35 cellular contexts compared by ENCODE assay signal in genomic region chr11:42764936-42765335, GRCh38.
"Had no signal": no experiment of that assay in that cellular context is flagged by ENCODE, and none has a peak within 500 bp of the region (broad histone marks: within the 10 kb centered on the region; RNA-seq: fewer than 3 reads in every experiment).

No MANE protein-coding gene starts in this region.

- H3K36me3 ChIP-seq: ascending aorta, cardiac muscle cell, WERI-Rb-1 had no signal

- DNase-seq: activated CD4-positive, alpha-beta memory T cell treated with anti-CD3 and anti-CD28 coated beads, Interleukin-2, amount 10 ng/mL, durations not matched to agents 7 days and 5 days; activated CD4-positive, alpha-beta T cell treated with anti-CD3 and anti-CD28 coated beads for 1 hour; activated CD4-positive, alpha-beta T cell treated with anti-CD3 and anti-CD28 coated beads for 36 hours; activated CD4-positive, alpha-beta T cell treated with anti-CD3 and anti-CD28 coated beads for 48 hours; activated CD4-positive, alpha-beta T cell treated with anti-CD3 and anti-CD28 coated beads, Interleukin-2, amount 10 ng/mL, durations not matched to agents 7 days and 5 days; activated CD4-positive, alpha-beta T cell treated with anti-CD3 and anti-CD28 coated beads, Interleukin-2, amount 50 U/mL, for 48 hours; activated CD4-positive, CD25-positive, alpha-beta regulatory T cell; activated CD8-positive, alpha-beta memory T cell treated with anti-CD3 and anti-CD28 coated beads for 24 hours; activated CD8-positive, alpha-beta memory T cell treated with anti-CD3 and anti-CD28 coated beads, Interleukin-2, amount 10 ng/mL, durations not matched to agents 7 days and 5 days; activated CD8-positive, alpha-beta memory T cell treated with anti-CD3 and anti-CD28 coated beads, Interleukin-2, amount 50 U/mL, for 48 hours; activated CD8-positive, alpha-beta T cell treated with anti-CD3 and anti-CD28 coated beads, Interleukin-2, amount 10 ng/mL, durations not matched to agents 7 days and 5 days; activated effector memory CD4-positive, alpha-beta T cell treated with Interleukin-2 at 50 U/mL for 16 hours; activated gamma-delta T cell; activated naive CD4-positive, alpha-beta T cell treated with anti-CD3 and anti-CD28 coated beads, Interleukin-2, amount 10 ng/mL, durations not matched to agents 7 days and 5 days; activated naive CD4-positive, alpha-beta T cell treated with Interleukin-2 at 50 U/mL for 16 hours; activated naive CD8-positive, alpha-beta T cell treated with anti-CD3 and anti-CD28 coated beads, Interleukin-2, amount 10 ng/mL, durations not matched to agents 7 days and 5 days; activated naive CD8-positive, alpha-beta T cell treated with anti-CD3 and anti-CD28 coated beads, Interleukin-2, amount 50 U/mL, for 24 hours; activated T-cell treated with anti-CD3 and anti-CD28 coated beads, Interleukin-2, amount 50 U/mL, for 24 hours; activated T-cell treated with anti-CD3 and anti-CD28 coated beads, Interleukin-2, amount 50 U/mL, for 48 hours; amygdala; anterior cingulate cortex; T-helper 1 cell; T-helper 2 cell; T-helper 9 cell; WERI-Rb-1 had no signal

- H3K4me1 Mint-ChIP-seq: activated CD4-positive, alpha-beta memory T cell treated with anti-CD3 and anti-CD28 coated beads, Interleukin-2, amount 10 ng/mL, durations not matched to agents 7 days and 5 days; activated CD4-positive, alpha-beta T cell treated with anti-CD3 and anti-CD28 coated beads for 36 hours; activated CD4-positive, alpha-beta T cell treated with anti-CD3 and anti-CD28 coated beads, Interleukin-2, amount 10 ng/mL, durations not matched to agents 7 days and 5 days; activated CD8-positive, alpha-beta memory T cell treated with anti-CD3 and anti-CD28 coated beads, Interleukin-2, amount 10 ng/mL, durations not matched to agents 7 days and 5 days; activated naive CD4-positive, alpha-beta T cell treated with anti-CD3 and anti-CD28 coated beads, Interleukin-2, amount 10 ng/mL, durations not matched to agents 7 days and 5 days; activated naive CD4-positive, alpha-beta T cell treated with anti-CD3 and anti-CD28 coated beads, Interleukin-2, amount 50 U/mL, for 24 hours; activated naive CD8-positive, alpha-beta T cell treated with anti-CD3 and anti-CD28 coated beads, Interleukin-2, amount 10 ng/mL, durations not matched to agents 7 days and 5 days; activated naive CD8-positive, alpha-beta T cell treated with anti-CD3 and anti-CD28 coated beads, Interleukin-2, amount 50 U/mL, for 24 hours; brain; central memory CD8-positive, alpha-beta T cell had no signal

- H3K4me1 ChIP-seq: ascending aorta had no signal

- H3K4me3 Mint-ChIP-seq: activated CD4-positive, alpha-beta memory T cell treated with anti-CD3 and anti-CD28 coated beads, Interleukin-2, amount 10 ng/mL, durations not matched to agents 7 days and 5 days; activated CD4-positive, alpha-beta T cell treated with anti-CD3 and anti-CD28 coated beads for 36 hours; activated CD4-positive, alpha-beta T cell treated with anti-CD3 and anti-CD28 coated beads, Interleukin-2, amount 10 ng/mL, durations not matched to agents 7 days and 5 days; activated CD8-positive, alpha-beta memory T cell treated with anti-CD3 and anti-CD28 coated beads, Interleukin-2, amount 10 ng/mL, durations not matched to agents 7 days and 5 days; activated CD8-positive, alpha-beta T cell treated with anti-CD3 and anti-CD28 coated beads, Interleukin-2, amount 10 ng/mL, durations not matched to agents 7 days and 5 days; activated naive CD4-positive, alpha-beta T cell treated with anti-CD3 and anti-CD28 coated beads, Interleukin-2, amount 10 ng/mL, durations not matched to agents 7 days and 5 days; activated naive CD4-positive, alpha-beta T cell treated with anti-CD3 and anti-CD28 coated beads, Interleukin-2, amount 50 U/mL, for 24 hours; activated naive CD8-positive, alpha-beta T cell; activated naive CD8-positive, alpha-beta T cell treated with anti-CD3 and anti-CD28 coated beads, Interleukin-2, amount 10 ng/mL, durations not matched to agents 7 days and 5 days; activated naive CD8-positive, alpha-beta T cell treated with anti-CD3 and anti-CD28 coated beads, Interleukin-2, amount 50 U/mL, for 24 hours; activated T-cell treated with anti-CD3 and anti-CD28 coated beads, Interleukin-2, amount 50 U/mL, for 24 hours; brain; central memory CD8-positive, alpha-beta T cell; T-helper 1 cell treated with Interleukin-12 subunit alpha and Interleukin-12 subunit beta and Interleukin-4 antibody, amounts not matched to agents 30 μg/mL and 1 μg/mL, for 36 hours; T-helper 2 cell treated with Interferon-gamma antibody and Interleukin-4, amounts not matched to agents 5 μg/mL and 100 μg/mL, for 36 hours; WTC11 had no signal

- H3K27ac ChIP-seq: ascending aorta, cardiac muscle cell, WERI-Rb-1 had no signal

- H3K27me3 ChIP-seq: ascending aorta, cardiac muscle cell had no signal

- H3K4me3 ChIP-seq: ascending aorta, cardiac muscle cell had no signal

- H3K9me3 Mint-ChIP-seq: activated CD4-positive, alpha-beta memory T cell treated with anti-CD3 and anti-CD28 coated beads, Interleukin-2, amount 10 ng/mL, durations not matched to agents 7 days and 5 days; activated CD4-positive, alpha-beta T cell treated with anti-CD3 and anti-CD28 coated beads, Interleukin-2, amount 10 ng/mL, durations not matched to agents 7 days and 5 days; activated naive CD4-positive, alpha-beta T cell treated with anti-CD3 and anti-CD28 coated beads, Interleukin-2, amount 10 ng/mL, durations not matched to agents 7 days and 5 days; activated naive CD4-positive, alpha-beta T cell treated with anti-CD3 and anti-CD28 coated beads, Interleukin-2, amount 50 U/mL, for 24 hours; activated naive CD8-positive, alpha-beta T cell treated with anti-CD3 and anti-CD28 coated beads, Interleukin-2, amount 10 ng/mL, durations not matched to agents 7 days and 5 days; activated naive CD8-positive, alpha-beta T cell treated with anti-CD3 and anti-CD28 coated beads, Interleukin-2, amount 50 U/mL, for 24 hours; activated T-helper 2 cell treated with anti-CD3 and anti-CD28 coated beads, Interferon-gamma antibody, Interleukin-2, Interleukin-4, amounts not matched to agents 10 μg/mL and 5 μg/mL and 100 μg/mL, durations not matched to agents 14 hours and 24 hours and 36 hours; brain; T-helper 1 cell treated with Interleukin-12 subunit alpha and Interleukin-12 subunit beta and Interleukin-4 antibody, amounts not matched to agents 30 μg/mL and 1 μg/mL, for 36 hours; T-helper 2 cell treated with Interferon-gamma antibody and Interleukin-4, amounts not matched to agents 5 μg/mL and 100 μg/mL, for 36 hours; WTC11 had no signal

- H3K36me3 Mint-ChIP-seq: activated CD8-positive, alpha-beta memory T cell treated with anti-CD3 and anti-CD28 coated beads, Interleukin-2, amount 10 ng/mL, durations not matched to agents 7 days and 5 days; activated naive CD4-positive, alpha-beta T cell treated with anti-CD3 and anti-CD28 coated beads, Interleukin-2, amount 10 ng/mL, durations not matched to agents 7 days and 5 days; activated naive CD4-positive, alpha-beta T cell treated with anti-CD3 and anti-CD28 coated beads, Interleukin-2, amount 50 U/mL, for 24 hours; activated naive CD8-positive, alpha-beta T cell; activated naive CD8-positive, alpha-beta T cell treated with anti-CD3 and anti-CD28 coated beads, Interleukin-2, amount 10 ng/mL, durations not matched to agents 7 days and 5 days; brain; WTC11 had no signal

- H3K27me3 Mint-ChIP-seq: activated CD4-positive, alpha-beta memory T cell treated with anti-CD3 and anti-CD28 coated beads, Interleukin-2, amount 10 ng/mL, durations not matched to agents 7 days and 5 days; activated CD4-positive, alpha-beta T cell treated with anti-CD3 and anti-CD28 coated beads for 36 hours; activated CD4-positive, alpha-beta T cell treated with anti-CD3 and anti-CD28 coated beads, Interleukin-2, amount 10 ng/mL, durations not matched to agents 7 days and 5 days; activated CD8-positive, alpha-beta memory T cell treated with anti-CD3 and anti-CD28 coated beads, Interleukin-2, amount 10 ng/mL, durations not matched to agents 7 days and 5 days; activated naive CD4-positive, alpha-beta T cell treated with anti-CD3 and anti-CD28 coated beads, Interleukin-2, amount 10 ng/mL, durations not matched to agents 7 days and 5 days; activated naive CD4-positive, alpha-beta T cell treated with anti-CD3 and anti-CD28 coated beads, Interleukin-2, amount 50 U/mL, for 24 hours; activated naive CD8-positive, alpha-beta T cell; activated naive CD8-positive, alpha-beta T cell treated with anti-CD3 and anti-CD28 coated beads, Interleukin-2, amount 10 ng/mL, durations not matched to agents 7 days and 5 days; activated naive CD8-positive, alpha-beta T cell treated with anti-CD3 and anti-CD28 coated beads, Interleukin-2, amount 50 U/mL, for 24 hours; activated T-cell treated with anti-CD3 and anti-CD28 coated beads, Interleukin-2, amount 50 U/mL, for 24 hours; central memory CD8-positive, alpha-beta T cell had no signal

- H3K9me3 ChIP-seq: ascending aorta had no signal

- H3K27ac Mint-ChIP-seq: activated CD4-positive, alpha-beta memory T cell treated with anti-CD3 and anti-CD28 coated beads, Interleukin-2, amount 10 ng/mL, durations not matched to agents 7 days and 5 days; activated CD4-positive, alpha-beta T cell treated with anti-CD3 and anti-CD28 coated beads for 36 hours; activated CD4-positive, alpha-beta T cell treated with anti-CD3 and anti-CD28 coated beads, Interleukin-2, amount 10 ng/mL, durations not matched to agents 7 days and 5 days; activated CD8-positive, alpha-beta memory T cell treated with anti-CD3 and anti-CD28 coated beads, Interleukin-2, amount 10 ng/mL, durations not matched to agents 7 days and 5 days; activated CD8-positive, alpha-beta T cell treated with anti-CD3 and anti-CD28 coated beads, Interleukin-2, amount 10 ng/mL, durations not matched to agents 7 days and 5 days; activated naive CD4-positive, alpha-beta T cell treated with anti-CD3 and anti-CD28 coated beads, Interleukin-2, amount 10 ng/mL, durations not matched to agents 7 days and 5 days; activated naive CD4-positive, alpha-beta T cell treated with anti-CD3 and anti-CD28 coated beads, Interleukin-2, amount 50 U/mL, for 24 hours; activated naive CD8-positive, alpha-beta T cell; activated naive CD8-positive, alpha-beta T cell treated with anti-CD3 and anti-CD28 coated beads, Interleukin-2, amount 10 ng/mL, durations not matched to agents 7 days and 5 days; activated naive CD8-positive, alpha-beta T cell treated with anti-CD3 and anti-CD28 coated beads, Interleukin-2, amount 50 U/mL, for 24 hours; activated T-cell treated with anti-CD3 and anti-CD28 coated beads, Interleukin-2, amount 50 U/mL, for 24 hours; activated T-helper 2 cell treated with anti-CD3 and anti-CD28 coated beads, Interferon-gamma antibody, Interleukin-2, Interleukin-4, amounts not matched to agents 10 μg/mL and 5 μg/mL and 100 μg/mL, durations not matched to agents 14 hours and 24 hours and 36 hours; brain; T-helper 1 cell treated with Interleukin-12 subunit alpha and Interleukin-12 subunit beta and Interleukin-4 antibody, amounts not matched to agents 30 μg/mL and 1 μg/mL, for 36 hours; T-helper 2 cell treated with Interferon-gamma antibody and Interleukin-4, amounts not matched to agents 5 μg/mL and 100 μg/mL, for 36 hours; WTC11 had no signal
